13 cellular contexts compared by ENCODE assay signal in genomic region chr3:170277833-170278586, GRCh38. TPM values are rescaled to one million over a fixed set of nuclear protein-coding genes. Genes with fewer than 3 reads are reported as not detected.
A peak's percentile ranks its signal among the peaks of the same experiment; 100 is the strongest.
DNase-seq lines count a peak whose midpoint lies in the region; ATAC-seq and TF ChIP-seq lines count a peak whose summit lies in the region.
"Had no signal": no experiment of that assay in that cellular context is flagged by ENCODE, and none has a peak within 500 bp of the region (broad histone marks: within the 10 kb centered on the region; RNA-seq: fewer than 3 reads in every experiment).

No MANE protein-coding gene starts in this region.

- TF ChIP-seq CTCF in WTC11 (IDR thresholded peaks at IDR 0.05): no peak
- no peak for TF ChIP-seq CTCF in fibroblast of villous mesenchyme (IDR thresholded peaks at IDR 0.05; ENCODE audit: insufficient read depth, low read depth, low read length)
- no peak for TF ChIP-seq CTCF in thoracic aorta (IDR thresholded peaks at IDR 0.05)

- no peaks in the 10 kb centered on the region for H3K27me3 ChIP-seq in thoracic aorta (replicated peaks; ENCODE audit: insufficient read depth)
- H3K27me3 ChIP-seq: stomach had no signal

- CTCF ChIA-PET in activated naive CD4-positive, alpha-beta T cell treated with anti-CD3 and anti-CD28 coated beads, Interleukin-2, amount 10 ng/mL, durations not matched to agents 7 days and 5 days (lab: Charles Lee): interaction anchor here (1.0 kb wide), 1 partner anchor 14 kb away, joined by 3 read pairs; no protein-coding TSS in a partner anchor
- CTCF ChIA-PET in WTC11 (lab: Charles Lee): no interaction called here

- H3K9me3 Mint-ChIP-seq in activated naive CD4-positive, alpha-beta T cell treated with anti-CD3 and anti-CD28 coated beads, Interleukin-2, amount 10 ng/mL, durations not matched to agents 7 days and 5 days: no peaks in the 10 kb centered on the region
- no peaks in the 10 kb centered on the region for H3K9me3 Mint-ChIP-seq in WTC11

- H3K27ac ChIP-seq in thoracic aorta: no peak overlapping the region

- ATAC-seq in WTC11 (no peak), thoracic aorta (ENCODE audit: insufficient number of reproducible peaks, low FRiP score, low read depth) (no peak)

- H3K4me1 Mint-ChIP-seq in activated naive CD4-positive, alpha-beta T cell treated with anti-CD3 and anti-CD28 coated beads, Interleukin-2, amount 10 ng/mL, durations not matched to agents 7 days and 5 days: peaks cover 22% of the 10 kb centered on the region
- H3K4me1 Mint-ChIP-seq in WTC11: no peaks in the 10 kb centered on the region

- peaks cover 29% of the 10 kb centered on the region for H3K36me3 Mint-ChIP-seq in activated naive CD4-positive, alpha-beta T cell treated with anti-CD3 and anti-CD28 coated beads, Interleukin-2, amount 10 ng/mL, durations not matched to agents 7 days and 5 days
- H3K36me3 Mint-ChIP-seq in WTC11: peaks cover 52% of the 10 kb centered on the region

- H3K9me3 ChIP-seq in thoracic aorta: no peaks in the 10 kb centered on the region
- H3K9me3 ChIP-seq: stomach had no signal

- peak overlapping the region; percentile 82 for H3K27ac Mint-ChIP-seq in activated naive CD4-positive, alpha-beta T cell treated with anti-CD3 and anti-CD28 coated beads, Interleukin-2, amount 10 ng/mL, durations not matched to agents 7 days and 5 days
- peak overlapping the region; percentile 29; the same call in 1 of the 2 replicates for H3K27ac Mint-ChIP-seq in WTC11

- H3K4me3 Mint-ChIP-seq in activated naive CD4-positive, alpha-beta T cell treated with anti-CD3 and anti-CD28 coated beads, Interleukin-2, amount 10 ng/mL, durations not matched to agents 7 days and 5 days: peak overlapping the region; percentile 64
- H3K4me3 Mint-ChIP-seq in WTC11: no peak overlapping the region

- POLR2A ChIA-PET in WTC11 (lab: Charles Lee): no interaction called here

- H3K4me1 ChIP-seq in thoracic aorta (ENCODE audit: control insufficient read depth in 1 of 2, low read depth in 2 of 2): peaks cover 4 to 6% of the 10 kb centered on the region in 2 donors

- H3K36me3 ChIP-seq in thoracic aorta: peaks cover 26% of the 10 kb centered on the region

- DNase-seq in activated naive CD4-positive, alpha-beta T cell treated with anti-CD3 and anti-CD28 coated beads, Interleukin-2, amount 10 ng/mL, durations not matched to agents 7 days and 5 days: no peak
- no peak for DNase-seq in activated naive CD4-positive, alpha-beta T cell treated with anti-CD3 and anti-CD28 coated beads, Interleukin-2, amount 50 U/mL, for 16 hours
- DNase-seq in WTC11 (ENCODE audit: low spot score) (no peak), fibroblast of villous mesenchyme (ENCODE audit: low read depth) (peak; percentile 20), thoracic aorta (ENCODE audit: low spot score) (no peak), NCI-H146 treated with DMSO at 0.1 percent for 48 hours (lab: John Stamatoyannopoulos, UW; ENCODE audit: unreplicated experiment) (no peak), HT-29 (ENCODE audit: low spot score) (no peak)
- no peak for DNase-seq in activated CD4-positive, CD25-positive, alpha-beta regulatory T cell (lab: John Stamatoyannopoulos, UW)
- DNase-seq: cerebellar nuclear complex, head of caudate nucleus, NCI-H2107, SIG-M5, stomach had no signal

- no peaks in the 10 kb centered on the region for H3K27me3 Mint-ChIP-seq in activated naive CD4-positive, alpha-beta T cell treated with anti-CD3 and anti-CD28 coated beads, Interleukin-2, amount 10 ng/mL, durations not matched to agents 7 days and 5 days
- H3K27me3 Mint-ChIP-seq in WTC11 (ENCODE audit: low read depth): no peaks in the 10 kb centered on the region

- H3K4me3 ChIP-seq in fibroblast of villous mesenchyme (ENCODE audit: low read depth, low read length) (no peak overlapping the region), thoracic aorta (peak overlapping the region; percentile 27)
- H3K4me3 ChIP-seq: stomach had no signal

TF ChIP-seq in WTC11, 78 proteins besides CTCF, POLR2A, EP300 and RAD21:
- no peak for TF ChIP-seq E2F4 (CRISPR knock-in tag; IDR thresholded peaks at IDR 0.05; ENCODE audit: borderline replicate concordance, low read depth)
- no peak for TF ChIP-seq SMAD4 (CRISPR knock-in tag; IDR thresholded peaks at IDR 0.05)
- no peak for TF ChIP-seq GRHL2 (CRISPR knock-in tag; IDR thresholded peaks at IDR 0.05; ENCODE audit: insufficient replicate concordance, severe bottlenecking)
- TF ChIP-seq STAT6 (CRISPR knock-in tag; conservative IDR thresholded peaks at IDR 0.05; ENCODE audit: low read depth): no peak

RNA-seq across cellular contexts. Expression of gene PRKCI, which starts 55.8 kb away (rescaled TPM):
- total RNA-seq in WTC11 (2021) (79.1 to 90.6 TPM (median 87.4 TPM) in 3 replicates), fibroblast of villous mesenchyme (81.8 and 98.4 TPM in 2 replicates), thoracic aorta (10 to 100 TPM; 22.5 to 52.9 TPM)
- total RNA-seq in HT-29 (2014; rRNA removed; shearing (Covaris generic)): 33.3 and 37.4 TPM in 2 replicates
